ENCODE assay signal across 8 cellular contexts in the genomic region with DNA sequence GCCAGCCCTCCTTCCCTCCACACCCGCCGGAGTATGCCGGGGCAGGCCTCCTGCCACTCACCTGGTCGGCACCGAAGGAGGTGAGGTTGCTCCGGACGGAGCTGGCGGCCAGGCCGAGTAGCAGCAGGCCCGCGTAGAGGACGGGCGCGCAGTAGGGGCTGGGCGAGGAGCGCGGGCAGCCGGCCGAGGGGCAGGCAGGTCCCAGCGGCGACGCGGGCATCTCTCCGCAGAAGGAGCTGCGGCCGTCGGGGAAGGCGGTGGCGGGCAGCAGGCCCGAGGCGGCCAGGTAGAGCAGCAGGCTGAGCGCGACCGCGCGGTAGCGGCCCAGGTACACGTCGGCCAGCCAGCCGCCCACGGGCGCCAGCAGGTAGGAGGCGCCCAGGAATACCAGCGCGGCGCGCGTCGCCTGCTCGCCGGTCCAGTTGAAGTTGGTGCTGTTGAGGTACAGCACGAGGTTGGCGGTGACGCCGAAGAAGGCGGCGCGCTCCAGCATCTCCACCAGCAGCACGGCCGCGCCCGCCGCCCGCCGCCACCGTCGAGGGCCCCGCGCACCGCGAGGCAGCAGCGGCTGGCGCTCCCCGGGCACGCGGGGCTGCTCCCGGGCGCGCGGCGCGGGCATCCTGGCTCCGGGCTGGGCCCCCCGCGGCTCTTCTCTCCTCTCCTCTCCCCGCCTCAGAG. TPM values are rescaled to one million over a fixed set of nuclear protein-coding genes. Genes with fewer than 3 reads are reported as not detected.
DNase-seq lines count a peak whose midpoint lies in the region; ATAC-seq and TF ChIP-seq lines count a peak whose summit lies in the region.

No MANE protein-coding gene starts in this region.

- no peak overlapping the region for H3K27ac ChIP-seq in caudate nucleus (ENCODE audit: low read depth, low read length)

- no peak for ATAC-seq in HG03280 (IDR thresholded peaks at IDR 0.05; ENCODE audit: unreplicated experiment)

- peak overlapping the region; percentile 50 for H3K4me3 ChIP-seq in fibroblast of pulmonary artery (replicated peaks; ENCODE audit: low read depth, low read length)

- TF ChIP-seq CTCF in fibroblast of pulmonary artery (IDR thresholded peaks at IDR 0.05; ENCODE audit: low read length, missing control alignments) = no peak

- intact Hi-C loops in posterior vena cava (cut with DNase I) = no loop called here

- peak; percentile 53 for DNase-seq in COLO668 (lab: John Stamatoyannopoulos, UW; ENCODE audit: unreplicated experiment)
- peak; percentile 33 for DNase-seq in RPMI8226
- no peak for DNase-seq in fibroblast of pulmonary artery (ENCODE audit: low read depth)
- peak; percentile 88 for DNase-seq in posterior vena cava (ENCODE audit: low spot score)
- DNase-seq in caudate nucleus (lab: John Stamatoyannopoulos, UW) = no peak
- DNase-seq in NCI-H226 = no peak
- no peak for DNase-seq in mucosa of gallbladder (ENCODE audit: low spot score)

RNA-seq across cellular contexts. Expression of gene SLC15A3, which starts 0.9 kb away (rescaled TPM):
- total RNA-seq in posterior vena cava (10 to 100 TPM; 27.4 to 29.3 TPM), mucosa of gallbladder (23.2 TPM)

RNA-seq across cellular contexts. Expression of gene CD6, which starts 20.4 kb away (rescaled TPM):
- under 1 TPM; 0.43 to 0.93 TPM for total RNA-seq in posterior vena cava
- total RNA-seq in mucosa of gallbladder = 5.3 TPM

RNA-seq across cellular contexts. Expression of gene TMEM132A, which starts 26.8 kb away (rescaled TPM):
- total RNA-seq in posterior vena cava = 1 to 10 TPM; 5.4 to 7.7 TPM
- total RNA-seq in mucosa of gallbladder = 18.5 TPM

RNA-seq across cellular contexts. Expression of gene TMEM109, which starts 37.1 kb away (rescaled TPM):
- 100 to 1,000 TPM; 118 to 125 TPM for total RNA-seq in posterior vena cava
- 103 TPM for total RNA-seq in mucosa of gallbladder

RNA-seq across cellular contexts. Expression of gene PRPF19, which starts 44.7 kb away (rescaled TPM):
- total RNA-seq in posterior vena cava (10 to 100 TPM; 47.6 to 50.9 TPM), mucosa of gallbladder (70.6 TPM)

Comparison
In these comparisons a context has a peak if more than half of its experiments do, and no peak if none do; other contexts are left out.
1. DNase-seq: peak in COLO668 (single experiment), RPMI8226 (single experiment) and posterior vena cava (single experiment); none in fibroblast of pulmonary artery (single experiment), caudate nucleus (0 of 61), NCI-H226 (single experiment) and mucosa of gallbladder (single experiment).